ENCODE assay signal across 21 cellular contexts in the genomic region with DNA sequence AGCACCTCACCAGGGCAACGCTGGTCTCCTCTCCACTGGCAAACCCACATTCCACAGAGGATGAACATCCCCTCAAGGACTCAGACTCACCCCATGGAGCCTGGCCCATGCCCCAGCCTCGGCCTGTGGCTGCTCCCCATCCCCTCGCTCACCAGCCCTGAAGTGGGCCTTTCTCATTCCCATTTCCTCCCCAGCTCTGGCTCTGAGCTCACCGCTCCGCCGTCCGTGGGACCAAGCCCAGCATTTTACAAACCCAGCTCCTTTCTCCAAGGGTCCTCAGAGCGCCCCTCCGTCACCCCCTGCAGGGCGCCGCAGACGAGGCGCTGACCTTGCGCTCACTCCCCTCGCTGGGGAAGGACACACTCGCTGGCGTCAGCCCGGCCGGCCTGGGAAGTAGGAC. TPM values are rescaled to one million over a fixed set of nuclear protein-coding genes. Genes with fewer than 3 reads are reported as not detected.
DNase-seq lines count a peak whose midpoint lies in the region; ATAC-seq, FAIRE-seq and TF ChIP-seq lines count a peak whose summit lies in the region.
"Had no signal": no experiment of that assay in that cellular context is flagged by ENCODE, and none has a peak within 500 bp of the region (broad histone marks: within the 10 kb centered on the region; RNA-seq: fewer than 3 reads in every experiment).

No MANE protein-coding gene starts in this region.

- H4K8ac ChIP-seq in H1 (ENCODE audit: extremely low read depth, insufficient read depth, low read length), result no peak overlapping the region; the same call in 1 of the 2 replicates

- no peaks in the 10 kb centered on the region; the same call in 1 of the 2 replicates for H3K23me2 ChIP-seq in H1 (ENCODE audit: low read depth, low read length)

- H2BK12ac ChIP-seq in H1 (ENCODE audit: low read depth, low read length), result no peak overlapping the region; the same call in 1 of the 2 replicates

- no peak overlapping the region for H3K23ac ChIP-seq in H1 (ENCODE audit: insufficient read length)

- no peak overlapping the region for H2AK5ac ChIP-seq in H1 (ENCODE audit: low read depth, low read length)

- no peak overlapping the region for H3K18ac ChIP-seq in H1 (ENCODE audit: extremely low read depth, low read length)

- H3K27ac Mint-ChIP-seq in WTC11 (no peak overlapping the region), nephron progenitor cell (no peak overlapping the region), type B pancreatic cell (peak overlapping the region; percentile 34)
- H3K27ac Mint-ChIP-seq: CD4-positive, alpha-beta memory T cell; HFFc6 had no signal

- peaks cover 72 to 91% (median 86%) of the 10 kb centered on the region in 4 experiments for H3K27me3 ChIP-seq in H1 (replicated peaks in 1 of 4; ENCODE audit: control insufficient read depth in 3 of 4, extremely low read depth in 1 of 4, insufficient read depth in 3 of 4, low read length in 3 of 4)
- H3K27me3 ChIP-seq: BE2C had no signal

- no peak for DNase-seq in WTC11 (ENCODE audit: low spot score)
- no peak for DNase-seq in H1 (ENCODE audit: low read depth in 1 of 2, low spot score in 2 of 2)
- DNase-seq in nephron progenitor cell, result no peak
- no peak for DNase-seq in type B pancreatic cell (ENCODE audit: extremely low spot score, unreplicated experiment)
- no peak for DNase-seq in SHP77 treated with DMSO at 0.1 percent for 48 hours (lab: John Stamatoyannopoulos, UW)
- DNase-seq: BE2C; CD4-positive, alpha-beta memory T cell; DMS153; DMS79 treated with DMSO at 0.1 percent for 48 hours; EL; HCEC 1CT; HFFc6 had no signal

- no peaks in the 10 kb centered on the region for H3K9me3 ChIP-seq in H1 (ENCODE audit: insufficient read depth in 2 of 2, low read depth in 1 of 2, low read length in 1 of 2)
- H3K9me3 ChIP-seq: A549, BE2C had no signal

- peak overlapping the region in 1 of 2 experiments; percentile 43; a peak in 3 of 4 replicates for H3K4me2 ChIP-seq in H1 (ENCODE audit: insufficient read depth in 1 of 2, low read depth in 2 of 2, low read length in 2 of 2)
- H3K4me2 ChIP-seq: A549 had no signal

- ATAC-seq in WTC11, result no peak
- no peak for ATAC-seq in HG03457 (IDR thresholded peaks at IDR 0.05; ENCODE audit: unreplicated experiment)
- ATAC-seq: A549 had no signal

- no peak overlapping the region for H2BK120ac ChIP-seq in H1 (replicated peaks; ENCODE audit: low read depth, low read length)

- H3K4me1 ChIP-seq in H1 (replicated peaks in 1 of 4; ENCODE audit: control insufficient read depth in 3 of 4, insufficient read depth in 4 of 4, low read length in 3 of 4), result peaks cover 0 to 7% (median 4%) of the 10 kb centered on the region in 4 experiments; a peak in 5 of 7 replicates

- no peak overlapping the region for H3K14ac ChIP-seq in H1 (ENCODE audit: insufficient read length)

- H3K4me3 Mint-ChIP-seq in WTC11 (peak overlapping the region; percentile 40; the same call in 1 of the 2 replicates), nephron progenitor cell (peak overlapping the region; percentile 76), type B pancreatic cell (peak overlapping the region; percentile 76)
- H3K4me3 Mint-ChIP-seq: CD4-positive, alpha-beta memory T cell; HFFc6 had no signal

- TF ChIP-seq RAD21 in H1 (IDR thresholded peaks at IDR 0.05 in 1 of 2, conservative IDR thresholded peaks at IDR 0.05 in 1 of 2; ENCODE audit: low read depth in 2 of 2, low read length in 2 of 2), result no peak

- H3K27me3 Mint-ChIP-seq in WTC11 (ENCODE audit: low read depth) (peaks cover 98% of the 10 kb centered on the region), nephron progenitor cell (ENCODE audit: low read depth, poor library complexity) (peaks cover 78% of the 10 kb centered on the region), type B pancreatic cell (peaks cover 81% of the 10 kb centered on the region)

- no peak overlapping the region for H2BK5ac ChIP-seq in H1 (ENCODE audit: low read depth, low read length)

- H3K79me2 ChIP-seq in H1 (ENCODE audit: control insufficient read depth in 1 of 2, insufficient read depth in 2 of 2, low read length in 2 of 2), result no peaks in the 10 kb centered on the region

- H3K36me3 ChIP-seq in H1 (ENCODE audit: control insufficient read depth in 2 of 4, insufficient read depth in 4 of 4, low read length in 3 of 4), result no peaks in the 10 kb centered on the region; a peak in 1 of 8 replicates

- H4K5ac ChIP-seq in H1 (ENCODE audit: insufficient read length, low read depth, low read length), result no peak overlapping the region

- H3K56ac ChIP-seq in H1 (replicated peaks; ENCODE audit: insufficient read length, low read depth, low read length), result no peak overlapping the region

- H3K4me1 Mint-ChIP-seq in WTC11, result peaks cover 19% of the 10 kb centered on the region
- H3K4me1 Mint-ChIP-seq in nephron progenitor cell, result peaks cover 75% of the 10 kb centered on the region
- H3K4me1 Mint-ChIP-seq in type B pancreatic cell (ENCODE audit: unreplicated experiment), result peaks cover 29% of the 10 kb centered on the region

- no peak overlapping the region for H3K9ac ChIP-seq in H1 (replicated peaks in 1 of 4; ENCODE audit: extremely low read depth in 1 of 4, low read depth in 3 of 4, low read length in 3 of 4)

- H3K36me3 Mint-ChIP-seq in WTC11, result peaks cover 4% of the 10 kb centered on the region
- peaks cover 7% of the 10 kb centered on the region for H3K36me3 Mint-ChIP-seq in nephron progenitor cell (ENCODE audit: low read depth)
- H3K36me3 Mint-ChIP-seq in type B pancreatic cell, result peaks cover 10% of the 10 kb centered on the region
- H3K36me3 Mint-ChIP-seq: CD4-positive, alpha-beta memory T cell had no signal

- POLR2A ChIA-PET in WTC11 (lab: Charles Lee) (no interaction called here), H1 (lab: Charles Lee; ENCODE audit: partially characterized antibody) (interaction anchor here (0.6 kb wide), 1 partner anchor 430 kb away, joined by 3 read pairs; no protein-coding TSS in a partner anchor)

- H3K4me3 ChIP-seq in H1 (ENCODE audit: extremely low read depth in 1 of 4, insufficient read depth in 2 of 4, low read depth in 3 of 4, low read length in 4 of 4), result 0 out of 8 replicates have a peak overlapping the region, but pooled peaks of 1 of the 4 experiments have one; percentile 25
- H3K4me3 ChIP-seq: A549 had no signal

- no peak overlapping the region for H2BK15ac ChIP-seq in H1 (ENCODE audit: low read length)

- TF ChIP-seq CTCF in WTC11 (IDR thresholded peaks at IDR 0.05), result no peak
- no peak for TF ChIP-seq CTCF in H1 (IDR thresholded peaks at IDR 0.05; ENCODE audit: control extremely low read depth in 1 of 3, insufficient read depth in 1 of 3, low read depth in 1 of 3, low read length in 3 of 3)
- no peak for TF ChIP-seq CTCF in nephron progenitor cell (IDR thresholded peaks at IDR 0.05)
- TF ChIP-seq CTCF in type B pancreatic cell (conservative IDR thresholded peaks at IDR 0.05), result no peak

- no peak overlapping the region for H4K91ac ChIP-seq in H1 (replicated peaks; ENCODE audit: insufficient read length, low read length)

- no peak for TF ChIP-seq EP300 in H1 (IDR thresholded peaks at IDR 0.05; ENCODE audit: borderline replicate concordance in 1 of 2, low read depth in 2 of 2, low read length in 2 of 2)

- H4K20me1 ChIP-seq in H1 (replicated peaks in 1 of 2; ENCODE audit: control insufficient read depth in 1 of 2, insufficient read depth in 2 of 2, low read length in 2 of 2), result peaks cover 10 to 12% of the 10 kb centered on the region in 2 experiments

- no peak for FAIRE-seq in H1 (lab: Jason Lieb, UNC)
- FAIRE-seq: A549, D721Med, G401.6, GM12891 had no signal

- 29% methylated on average over 19 of the region's 19 CpGs; no CpG with 5 or more reads in 1 of the 2 experiments for WGBS in H1 (ENCODE audit: extremely low coverage in 1 of 2, insufficient coverage in 1 of 2, insufficient read length in 1 of 2, insufficient replicate concordance in 2 of 2, low coverage in 1 of 2, low lambda C conversion rate in 2 of 2, missing lambda C conversion rate in 1 of 2), 2 experiments

- CTCF ChIA-PET in WTC11 (lab: Charles Lee), result interaction anchor here (0.6 to 18.6 kb wide), 8 partner anchors 9 to 493 kb away, joined by 3 to 761 read pairs (median 20); no protein-coding TSS in a partner anchor
- CTCF ChIA-PET in H1 (lab: Charles Lee; ENCODE audit: partially characterized antibody), result interaction anchor here (0.9 to 18.5 kb wide), 14 partner anchors 8 to 520 kb away, joined by 3 to 551 read pairs (median 135); partner anchors contain the start of genes IGF2, INS, MRPL23 and SYT8

- no peak overlapping the region for H3K4ac ChIP-seq in H1 (replicated peaks; ENCODE audit: insufficient read length, low read depth, low read length)

- H3K27ac ChIP-seq in H1 (ENCODE audit: low read depth, low read length), result no peak overlapping the region
- H3K27ac ChIP-seq: A549, C4-2B, HL-60 had no signal

- no peak overlapping the region for H2AFZ ChIP-seq in H1 (ENCODE audit: low read length)

- no peaks in the 10 kb centered on the region for H3K9me3 Mint-ChIP-seq in WTC11
- H3K9me3 Mint-ChIP-seq in nephron progenitor cell, result no peaks in the 10 kb centered on the region
- H3K9me3 Mint-ChIP-seq in type B pancreatic cell, result no peaks in the 10 kb centered on the region
- H3K9me3 Mint-ChIP-seq: HFFc6 had no signal

- no peak for TF ChIP-seq POLR2A in H1 (IDR thresholded peaks at IDR 0.05; ENCODE audit: control extremely low read depth in 1 of 2, low read depth in 2 of 2, low read length in 2 of 2)

- H3K79me1 ChIP-seq in H1 (ENCODE audit: low read depth, low read length), result no peaks in the 10 kb centered on the region

- no peak overlapping the region for H2BK20ac ChIP-seq in H1 (ENCODE audit: low read length)

RNA-seq across cellular contexts. Expression of gene IGF2, which starts 6.9 kb away (rescaled TPM):
- total RNA-seq in WTC11 (2021), result 1.5 to 2.7 TPM (median 2.6 TPM) in 3 replicates
- 1.3 and 1.5 TPM in 2 replicates for total RNA-seq in H1 (2021; fragmentation: NEBNext Ultra II Directional; extraction: Animal tissue kit (Norgen Biotek cat#: 25700))
- polyA plus RNA-seq in H1 (2011; rRNA removed), result 0.74 and 2.0 TPM in 2 replicates
- polyA plus RNA-seq in H1 (2011; cell fraction: cytosol; rRNA removed), result 1.1 TPM
- polyA plus RNA-seq in H1 (2011; cell fraction: nucleus; rRNA removed), result 0.37 TPM
- 1.6 to 3.2 TPM (median 2.7 TPM) in 4 replicates for polyA plus RNA-seq in H1 (2012, experiment 1 of 2)
- 1.00 TPM for polyA plus RNA-seq in H1 (2012, experiment 2 of 2)
- polyA plus RNA-seq in H1 (2013, experiment 1 of 2), result 2.0 TPM
- 2.6 TPM for polyA plus RNA-seq in H1 (2013, experiment 2 of 2)
- polyA minus RNA-seq in H1 (2011; rRNA and poly(A)+ RNA removed), result 0.20 and 0.57 TPM in 2 replicates
- polyA minus RNA-seq in H1 (2011; cell fraction: cytosol; rRNA and poly(A)+ RNA removed), result 0.88 TPM
- 0.70 TPM for polyA minus RNA-seq in H1 (2011; cell fraction: nucleus; rRNA and poly(A)+ RNA removed)
- 2,350 and 3,865 TPM in 2 replicates for total RNA-seq in type B pancreatic cell (ENCODE audit: low replicate concordance)
- total RNA-seq: CD4-positive, alpha-beta memory T cell had no signal
- polyA plus RNA-seq: CD4-positive, alpha-beta memory T cell had no signal

RNA-seq across cellular contexts. Expression of gene INS, which starts 15.0 kb away (rescaled TPM):
- 0.44 to 0.62 TPM in 2 of 3 replicates, not detected in the other for total RNA-seq in WTC11 (2021)
- total RNA-seq in H1 (2021; fragmentation: NEBNext Ultra II Directional; extraction: Animal tissue kit (Norgen Biotek cat#: 25700)), result not detected in 2 replicates
- not detected in 2 replicates for polyA plus RNA-seq in H1 (2011; rRNA removed)
- not detected for polyA plus RNA-seq in H1 (2011; cell fraction: cytosol; rRNA removed)
- not detected for polyA plus RNA-seq in H1 (2011; cell fraction: nucleus; rRNA removed)
- polyA plus RNA-seq in H1 (2012, experiment 1 of 2), result not detected in 4 replicates
- not detected for polyA plus RNA-seq in H1 (2012, experiment 2 of 2)
- polyA plus RNA-seq in H1 (2013, experiment 1 of 2), result not detected
- polyA plus RNA-seq in H1 (2013, experiment 2 of 2), result not detected
- polyA minus RNA-seq in H1 (2011; rRNA and poly(A)+ RNA removed), result not detected in 2 replicates
- polyA minus RNA-seq in H1 (2011; cell fraction: cytosol; rRNA and poly(A)+ RNA removed), result not detected
- not detected for polyA minus RNA-seq in H1 (2011; cell fraction: nucleus; rRNA and poly(A)+ RNA removed)
- total RNA-seq in type B pancreatic cell (ENCODE audit: low replicate concordance), result 1,584 and 3,976 TPM in 2 replicates
- total RNA-seq: CD4-positive, alpha-beta memory T cell; H4; HFFc6 had no signal
- polyA plus RNA-seq: A549; AG04450; CD4-positive, alpha-beta memory T cell had no signal

RNA-seq across cellular contexts. Expression of gene TH, which starts 25.6 kb away (rescaled TPM):
- total RNA-seq in WTC11 (2021) (0.16 TPM in 1 of 3 replicates, not detected in the others), type B pancreatic cell (ENCODE audit: low replicate concordance) (2.2 and 11.1 TPM in 2 replicates)
- not detected in 2 replicates for total RNA-seq in H1 (2021; fragmentation: NEBNext Ultra II Directional; extraction: Animal tissue kit (Norgen Biotek cat#: 25700))
- 0.09 and 0.16 TPM in 2 replicates for polyA plus RNA-seq in H1 (2011; rRNA removed)
- 0.09 TPM for polyA plus RNA-seq in H1 (2011; cell fraction: cytosol; rRNA removed)
- 0.11 TPM for polyA plus RNA-seq in H1 (2011; cell fraction: nucleus; rRNA removed)
- polyA plus RNA-seq in H1 (2012, experiment 1 of 2), result 0.11 TPM in 1 of 4 replicates, not detected in the others
- not detected for polyA plus RNA-seq in H1 (2012, experiment 2 of 2)
- not detected for polyA plus RNA-seq in H1 (2013, experiment 1 of 2)
- polyA plus RNA-seq in H1 (2013, experiment 2 of 2), result not detected
- polyA minus RNA-seq in H1 (2011; rRNA and poly(A)+ RNA removed), result not detected in 2 replicates
- polyA minus RNA-seq in H1 (2011; cell fraction: cytosol; rRNA and poly(A)+ RNA removed), result not detected
- polyA minus RNA-seq in H1 (2011; cell fraction: nucleus; rRNA and poly(A)+ RNA removed), result not detected
- total RNA-seq: CD4-positive, alpha-beta memory T cell; H4; HFFc6 had no signal
- polyA plus RNA-seq: A549; AG04450; CD4-positive, alpha-beta memory T cell had no signal

Comparison
In these comparisons a context has a peak if more than half of its experiments do, and no peak if none do; other contexts are left out.
1. RNA of gene IGF2, which starts 6.9 kb away (total RNA-seq): 2,350 to 3,865 TPM in type B pancreatic cell; 1.3 to 1.5 TPM in H1 and 1.5 to 2.7 TPM in WTC11; every median in the first group is over 100 times any median in the second.
2. RNA of gene INS, which starts 15.0 kb away (total RNA-seq): 1,584 to 3,976 TPM in type B pancreatic cell; 0.44 to 0.62 TPM in WTC11 and not detected in H1; every median in the first group is over 100 times any median in the second.
3. Peak in every context shown above with its lines, with median percentiles within 50 percentile points of each other: H3K4me3 Mint-ChIP-seq.